21 cellular contexts compared by ENCODE assay signal in genomic region chr15:35445891-35446290, GRCh38.
DNase-seq lines count a peak whose midpoint lies in the region; ATAC-seq, FAIRE-seq and TF ChIP-seq lines count a peak whose summit lies in the region.
"Had no signal": no experiment of that assay in that cellular context is flagged by ENCODE, and none has a peak within 500 bp of the region (broad histone marks: within the 10 kb centered on the region; RNA-seq: fewer than 3 reads in every experiment).

No MANE protein-coding gene starts in this region.

- H3K36me3 ChIP-seq in RWPE2 (ENCODE audit: low read depth), result no peaks in the 10 kb centered on the region; the same call in 1 of the 2 replicates
- no peaks in the 10 kb centered on the region for H3K36me3 ChIP-seq in endothelial cell of umbilical vein (ENCODE audit: control insufficient read depth in 2 of 2, extremely low read depth in 1 of 2, insufficient read depth in 2 of 2, low read length in 2 of 2)
- no peaks in the 10 kb centered on the region for H3K36me3 ChIP-seq in neural progenitor cell

- BruUV-seq in endothelial cell of umbilical vein (replicated peaks; lab: Mats Ljungman, UMichigan), result no TSS peak

- no peak overlapping the region for H3K9ac ChIP-seq in endothelial cell of umbilical vein (replicated peaks; ENCODE audit: extremely low read depth, insufficient read depth, low read length)
- H3K9ac ChIP-seq in neural progenitor cell, result no peak overlapping the region
- H3K9ac ChIP-seq: KMS-11 had no signal

- H3K4me2 ChIP-seq in endothelial cell of umbilical vein (ENCODE audit: insufficient read depth, low read length) (no peak overlapping the region), neural progenitor cell (no peak overlapping the region)
- H3K4me2 ChIP-seq: KMS-11, PC-9 had no signal

- H2AFZ ChIP-seq in endothelial cell of umbilical vein (ENCODE audit: low read depth, low read length), result no peak overlapping the region
- H2AFZ ChIP-seq in neural progenitor cell (replicated peaks), result no peak overlapping the region
- H2AFZ ChIP-seq: PC-9 had no signal

- peak overlapping the region; percentile 10 for H3K27ac ChIP-seq in RWPE2 (ENCODE audit: poor library complexity, severe bottlenecking)
- no peak overlapping the region for H3K27ac ChIP-seq in endothelial cell of umbilical vein (ENCODE audit: insufficient read depth, low read depth, low read length)
- no peak overlapping the region for H3K27ac ChIP-seq in neural progenitor cell
- H3K27ac ChIP-seq: KMS-11, PC-9, RWPE1 had no signal

- TF ChIP-seq CTCF in RWPE2 (IDR thresholded peaks at IDR 0.05; ENCODE audit: poor library complexity, severe bottlenecking) (no peak), endothelial cell of umbilical vein (IDR thresholded peaks at IDR 0.05; ENCODE audit: extremely low read depth in 1 of 2, insufficient read depth in 1 of 2, low read depth in 1 of 2, low read length in 2 of 2) (no peak), neural progenitor cell (IDR thresholded peaks at IDR 0.05) (no peak)

- H3K79me2 ChIP-seq in endothelial cell of umbilical vein (ENCODE audit: control insufficient read depth, insufficient read depth, low read length) (no peaks in the 10 kb centered on the region), neural progenitor cell (ENCODE audit: low read depth) (no peaks in the 10 kb centered on the region)

- H3K27ac Mint-ChIP-seq in naive thymus-derived CD8-positive, alpha-beta T cell, result no peak overlapping the region
- H3K27ac Mint-ChIP-seq in neural progenitor cell, result no peak overlapping the region
- no peak overlapping the region for H3K27ac Mint-ChIP-seq in activated T-helper 17 cell treated with anti-CD3 and anti-CD28 coated beads, Interleukin-2, amount 50 U/mL, for 72 hours
- H3K27ac Mint-ChIP-seq: CD14-positive monocyte had no signal

- H3K4me1 ChIP-seq in RWPE2 (ENCODE audit: insufficient read depth, poor library complexity, severe bottlenecking) (peaks cover 12% of the 10 kb centered on the region), endothelial cell of umbilical vein (ENCODE audit: control insufficient read depth, extremely low read depth, insufficient read depth, low read length) (peaks cover 4% of the 10 kb centered on the region), neural progenitor cell (no peaks in the 10 kb centered on the region)

- FAIRE-seq in H54 (lab: Jason Lieb, UNC), result peak; percentile 36
- no peak for FAIRE-seq in endothelial cell of umbilical vein (lab: Jason Lieb, UNC)
- FAIRE-seq: A204.1, GM12878 had no signal

- ATAC-seq in RWPE2 (ENCODE audit: low read depth) (peak; percentile 40; the same call in 1 of the 3 replicates), GM21528 (IDR thresholded peaks at IDR 0.05; ENCODE audit: low FRiP score, unreplicated experiment) (no peak)
- ATAC-seq in naive thymus-derived CD8-positive, alpha-beta T cell, result no peak
- no peak for ATAC-seq in activated T-helper 17 cell treated with anti-CD3 and anti-CD28 coated beads, Interleukin-2, amount 50 U/mL, for 72 hours (replicated peaks)
- ATAC-seq: GM12878 had no signal

- no peak for TF ChIP-seq POLR2A in H54 (IDR thresholded peaks at IDR 0.05; ENCODE audit: low read depth, low read length)
- TF ChIP-seq POLR2A in endothelial cell of umbilical vein (IDR thresholded peaks at IDR 0.05; ENCODE audit: low read depth, low read length), result no peak

- no peak overlapping the region for H3K4me3 ChIP-seq in RWPE2 (ENCODE audit: severe bottlenecking)
- H3K4me3 ChIP-seq in endothelial cell of umbilical vein (replicated peaks in 1 of 3; ENCODE audit: insufficient read depth in 1 of 3, low read depth in 1 of 3, low read length in 3 of 3), result no peak overlapping the region
- no peak overlapping the region for H3K4me3 ChIP-seq in neural progenitor cell
- H3K4me3 ChIP-seq: GM12878, PC-9 had no signal

- POLR2A ChIA-PET in endothelial cell of umbilical vein (lab: Charles Lee), result interaction anchor here (0.7 kb wide), 1 partner anchor 64 kb away, joined by 5 read pairs; no protein-coding TSS in a partner anchor
- POLR2A ChIA-PET in naive thymus-derived CD8-positive, alpha-beta T cell (lab: Charles Lee), result no interaction called here

- H4K20me1 ChIP-seq in endothelial cell of umbilical vein (replicated peaks; ENCODE audit: control insufficient read depth, extremely low read depth, insufficient read depth, low read length), result no peaks in the 10 kb centered on the region
- no peaks in the 10 kb centered on the region for H4K20me1 ChIP-seq in neural progenitor cell (ENCODE audit: low read depth)

- H3F3A ChIP-seq in neural progenitor cell (ENCODE audit: low read depth), result no peaks in the 10 kb centered on the region

- no peaks in the 10 kb centered on the region for H3K4me1 Mint-ChIP-seq in naive thymus-derived CD8-positive, alpha-beta T cell
- no peaks in the 10 kb centered on the region for H3K4me1 Mint-ChIP-seq in neural progenitor cell
- H3K4me1 Mint-ChIP-seq in activated T-helper 17 cell treated with anti-CD3 and anti-CD28 coated beads, Interleukin-2, amount 50 U/mL, for 72 hours, result no peaks in the 10 kb centered on the region

- dilution Hi-C loops in endothelial cell of umbilical vein (cut with MboI; ENCODE audit: extremely low pct_ligation_motif_present, low sequenced_read_pairs), result no loop called here

- CTCF ChIA-PET in endothelial cell of umbilical vein (lab: Charles Lee), result interaction anchor here (0.6 to 7.2 kb wide), 8 partner anchors 9 to 1663 kb away, joined by 3 to 828 read pairs (median 37); no protein-coding TSS in a partner anchor

- H3K27me3 ChIP-seq in RWPE2 (ENCODE audit: insufficient read depth, poor library complexity, severe bottlenecking) (no peaks in the 10 kb centered on the region), endothelial cell of umbilical vein (ENCODE audit: control insufficient read depth in 2 of 2, insufficient read depth in 2 of 2, low read length in 2 of 2) (peaks cover 0 to 2% of the 10 kb centered on the region in 2 experiments), neural progenitor cell (no peaks in the 10 kb centered on the region)

- no peaks in the 10 kb centered on the region for H3K27me3 Mint-ChIP-seq in naive thymus-derived CD8-positive, alpha-beta T cell
- H3K27me3 Mint-ChIP-seq in neural progenitor cell (ENCODE audit: insufficient read depth, low read depth), result no peaks in the 10 kb centered on the region
- no peaks in the 10 kb centered on the region for H3K27me3 Mint-ChIP-seq in activated T-helper 17 cell treated with anti-CD3 and anti-CD28 coated beads, Interleukin-2, amount 50 U/mL, for 72 hours

- peaks cover 0 to 2% (median 0%) of the 10 kb centered on the region in 9 donors for H3K9me3 Mint-ChIP-seq in naive thymus-derived CD8-positive, alpha-beta T cell
- H3K9me3 Mint-ChIP-seq in neural progenitor cell, result peaks cover 1% of the 10 kb centered on the region
- no peaks in the 10 kb centered on the region for H3K9me3 Mint-ChIP-seq in activated T-helper 17 cell treated with anti-CD3 and anti-CD28 coated beads, Interleukin-2, amount 50 U/mL, for 72 hours

- intact Hi-C loops in endothelial cell of umbilical vein (cut with micrococcal nuclease), result loop anchor here (5.0 to 10.0 kb wide), 2 partner anchors 821 to 1051 kb away; no protein-coding TSS in a partner anchor

- no peak overlapping the region for H3K4me3 Mint-ChIP-seq in naive thymus-derived CD8-positive, alpha-beta T cell
- H3K4me3 Mint-ChIP-seq in neural progenitor cell, result no peak overlapping the region
- H3K4me3 Mint-ChIP-seq in activated T-helper 17 cell treated with anti-CD3 and anti-CD28 coated beads, Interleukin-2, amount 50 U/mL, for 72 hours, result no peak overlapping the region
- H3K4me3 Mint-ChIP-seq: CD14-positive monocyte had no signal

- DNase-seq in EH (ENCODE audit: low read depth) (peak; percentile 44), H54 (ENCODE audit: insufficient read length, low spot score) (no peak), RWPE2 (ENCODE audit: low spot score) (no peak), endothelial cell of umbilical vein (ENCODE audit: low read depth, low spot score) (no peak), neural progenitor cell (ENCODE audit: low spot score) (no peak)
- DNase-seq in naive thymus-derived CD8-positive, alpha-beta T cell, result no peak
- DNase-seq: GOT3, NCI-H1694, NCI-H2081, NCI-H2171, NCI-H524 treated with DMSO at 0.1 percent for 48 hours, NCI-H82, PC-9, SIG-M5 had no signal

- H3K9me3 ChIP-seq in RWPE2 (ENCODE audit: severe bottlenecking) (no peaks in the 10 kb centered on the region), endothelial cell of umbilical vein (replicated peaks; ENCODE audit: control insufficient read depth, insufficient read depth, low read length) (no peaks in the 10 kb centered on the region), neural progenitor cell (ENCODE audit: low read depth) (no peaks in the 10 kb centered on the region)

- H3K36me3 Mint-ChIP-seq in naive thymus-derived CD8-positive, alpha-beta T cell, result peaks cover 0 to 42% (median 32%) of the 10 kb centered on the region in 3 donors
- H3K36me3 Mint-ChIP-seq in neural progenitor cell, result peaks cover 4% of the 10 kb centered on the region
- H3K36me3 Mint-ChIP-seq in activated T-helper 17 cell treated with anti-CD3 and anti-CD28 coated beads, Interleukin-2, amount 50 U/mL, for 72 hours (ENCODE audit: low read depth), result peaks cover 16% of the 10 kb centered on the region

- H3K9me1 ChIP-seq in endothelial cell of umbilical vein (replicated peaks; ENCODE audit: control insufficient read depth, extremely low read depth, insufficient read depth, low read length), result no peaks in the 10 kb centered on the region

TF ChIP-seq in endothelial cell of umbilical vein, 7 proteins besides CTCF, POLR2A, EP300 and RAD21:
- TF ChIP-seq MYC (IDR thresholded peaks at IDR 0.05; ENCODE audit: low read depth, low read length) (no peak), EZH2 (IDR thresholded peaks at IDR 0.05; ENCODE audit: borderline replicate concordance, low read depth, low read length, severe bottlenecking) (no peak), FOS (IDR thresholded peaks at IDR 0.05; ENCODE audit: borderline replicate concordance, insufficient read depth, low read length) (no peak), POLR2AphosphoS5 (IDR thresholded peaks at IDR 0.05; ENCODE audit: insufficient read depth, low read depth, low read length) (no peak), GATA2 (IDR thresholded peaks at IDR 0.05; ENCODE audit: insufficient read depth, insufficient read length, low read depth, low read length) (peak; percentile 60), MAX (IDR thresholded peaks at IDR 0.05; ENCODE audit: insufficient read depth, insufficient read length) (no peak), JUN (IDR thresholded peaks at IDR 0.05; ENCODE audit: borderline replicate concordance, insufficient read depth, insufficient read length, low read depth) (peak; percentile 8)
